In genomic region chr17:10226930-10227695, GRCh38 we compare ENCODE assay signal across 9 cellular contexts. TPM values are rescaled to one million over a fixed set of nuclear protein-coding genes. Genes with fewer than 3 reads are reported as not detected.
DNase-seq lines count a peak whose midpoint lies in the region; ATAC-seq, FAIRE-seq and TF ChIP-seq lines count a peak whose summit lies in the region.
"Had no signal": no experiment of that assay in that cellular context is flagged by ENCODE, and none has a peak within 500 bp of the region (broad histone marks: within the 10 kb centered on the region; RNA-seq: fewer than 3 reads in every experiment).

No MANE protein-coding gene starts in this region.

- TF ChIP-seq EP300 in gastroesophageal sphincter (IDR thresholded peaks at IDR 0.05) = no peak

- no peaks in the 10 kb centered on the region for H3K36me3 ChIP-seq in gastroesophageal sphincter

- ATAC-seq in activated T-cell treated with anti-CD3 and anti-CD28 coated beads, Interleukin-2, amount 50 U/mL, for 72 hours (replicated peaks in 1 of 2) = peak; percentile 37 to 61
- no peak for ATAC-seq in gastroesophageal sphincter
- ATAC-seq in GM19324 (IDR thresholded peaks at IDR 0.05; ENCODE audit: low FRiP score, unreplicated experiment) = no peak
- no peak for ATAC-seq in HG03159 (IDR thresholded peaks at IDR 0.05; ENCODE audit: unreplicated experiment)

- peak; percentile 68 to 92 (median 74) for TF ChIP-seq CTCF in gastroesophageal sphincter (IDR thresholded peaks at IDR 0.05)
- peak; percentile 68 for TF ChIP-seq CTCF in progenitor cell of endocrine pancreas (IDR thresholded peaks at IDR 0.05; ENCODE audit: unreplicated experiment)

- peaks cover 1 to 5% of the 10 kb centered on the region in 2 donors for H3K9me3 Mint-ChIP-seq in activated T-cell treated with anti-CD3 and anti-CD28 coated beads, Interleukin-2, amount 50 U/mL, for 72 hours
- peaks cover 7% of the 10 kb centered on the region for H3K9me3 Mint-ChIP-seq in progenitor cell of endocrine pancreas (ENCODE audit: low read depth)
- H3K9me3 Mint-ChIP-seq: activated naive CD4-positive, alpha-beta T cell treated with anti-CD3 and anti-CD28 coated beads, Interleukin-2, amount 50 U/mL, for 24 hours had no signal

- H3K27ac Mint-ChIP-seq in activated T-cell treated with anti-CD3 and anti-CD28 coated beads, Interleukin-2, amount 50 U/mL, for 72 hours = no peak overlapping the region
- H3K27ac Mint-ChIP-seq in progenitor cell of endocrine pancreas = no peak overlapping the region
- H3K27ac Mint-ChIP-seq: activated naive CD4-positive, alpha-beta T cell treated with anti-CD3 and anti-CD28 coated beads, Interleukin-2, amount 50 U/mL, for 24 hours had no signal

- 75 to 93% methylated on average over 4 to 6 of the region's 15 CpGs for WGBS in gastroesophageal sphincter (ENCODE audit: low coverage in 1 of 2), 2 donors

- H3K27me3 Mint-ChIP-seq in activated T-cell treated with anti-CD3 and anti-CD28 coated beads, Interleukin-2, amount 50 U/mL, for 72 hours (ENCODE audit: low read depth) = no peaks in the 10 kb centered on the region
- peaks cover 8% of the 10 kb centered on the region for H3K27me3 Mint-ChIP-seq in progenitor cell of endocrine pancreas
- H3K27me3 Mint-ChIP-seq: activated naive CD4-positive, alpha-beta T cell treated with anti-CD3 and anti-CD28 coated beads, Interleukin-2, amount 50 U/mL, for 24 hours had no signal

- no peak for TF ChIP-seq POLR2A in gastroesophageal sphincter (IDR thresholded peaks at IDR 0.05)

- no peak overlapping the region for H3K4me3 ChIP-seq in gastroesophageal sphincter

- H3K4me3 Mint-ChIP-seq in activated T-cell treated with anti-CD3 and anti-CD28 coated beads, Interleukin-2, amount 50 U/mL, for 72 hours = no peak overlapping the region
- H3K4me3 Mint-ChIP-seq in progenitor cell of endocrine pancreas (ENCODE audit: low read depth) = no peak overlapping the region
- H3K4me3 Mint-ChIP-seq: activated naive CD4-positive, alpha-beta T cell treated with anti-CD3 and anti-CD28 coated beads, Interleukin-2, amount 50 U/mL, for 24 hours had no signal

- H3K36me3 Mint-ChIP-seq in activated T-cell treated with anti-CD3 and anti-CD28 coated beads, Interleukin-2, amount 50 U/mL, for 72 hours (ENCODE audit: insufficient read depth in 2 of 2) = no peaks in the 10 kb centered on the region
- no peaks in the 10 kb centered on the region for H3K36me3 Mint-ChIP-seq in progenitor cell of endocrine pancreas (ENCODE audit: insufficient read depth)
- H3K36me3 Mint-ChIP-seq: activated naive CD4-positive, alpha-beta T cell treated with anti-CD3 and anti-CD28 coated beads, Interleukin-2, amount 50 U/mL, for 24 hours had no signal

- no peak overlapping the region for H3K27ac ChIP-seq in gastroesophageal sphincter

- peaks cover 0 to 8% (median 0%) of the 10 kb centered on the region in 3 donors for H3K9me3 ChIP-seq in gastroesophageal sphincter

- no peaks in the 10 kb centered on the region for H3K4me1 Mint-ChIP-seq in activated T-cell treated with anti-CD3 and anti-CD28 coated beads, Interleukin-2, amount 50 U/mL, for 72 hours (ENCODE audit: low read depth)
- H3K4me1 Mint-ChIP-seq in progenitor cell of endocrine pancreas (ENCODE audit: low read depth) = peaks cover under 1% of the 10 kb centered on the region
- H3K4me1 Mint-ChIP-seq: activated naive CD4-positive, alpha-beta T cell treated with anti-CD3 and anti-CD28 coated beads, Interleukin-2, amount 50 U/mL, for 24 hours had no signal

- no peaks in the 10 kb centered on the region for H3K27me3 ChIP-seq in gastroesophageal sphincter

- FAIRE-seq in GM18507 (lab: Jason Lieb, UNC) = peak; percentile 78

- DNase-seq in GM18507 (ENCODE audit: extremely low spot score, insufficient read length, low read depth) (peak; percentile 73), NCI-H82 (lab: John Stamatoyannopoulos, UW) (peak; percentile 81), progenitor cell of endocrine pancreas (ENCODE audit: low spot score, unreplicated experiment) (peak; percentile 19), foreskin melanocyte (no peak)
- DNase-seq in activated T-cell treated with anti-CD3 and anti-CD28 coated beads, Interleukin-2, amount 50 U/mL, for 72 hours = peak; percentile 45 to 55

- H3K4me1 ChIP-seq in gastroesophageal sphincter = no peaks in the 10 kb centered on the region

RNA-seq across cellular contexts. Expression of gene GAS7, which starts 28.7 kb away (rescaled TPM):
- total RNA-seq in activated T-cell treated with anti-CD3 and anti-CD28 coated beads, Interleukin-2, amount 50 U/mL, for 72 hours = 1 to 10 TPM in 1 of 2 donors, under 1 TPM in 1; 0.72 to 1.3 TPM
- total RNA-seq in gastroesophageal sphincter (100 to 1,000 TPM in 1 of 4 donors, 10 to 100 TPM in 3; 62.6 to 122 (median 77.0) TPM), progenitor cell of endocrine pancreas (3.4 and 3.8 TPM in 2 replicates)

Comparison
In these comparisons a context has a peak if more than half of its experiments do, and no peak if none do; other contexts are left out.
1. ATAC-seq: peak in activated T-cell treated with anti-CD3 and anti-CD28 coated beads, Interleukin-2, amount 50 U/mL, for 72 hours (2 of 2); none in gastroesophageal sphincter (single experiment), GM19324 (single experiment) and HG03159 (single experiment).
2. RNA of gene GAS7, which starts 28.7 kb away (total RNA-seq): 62.6 to 122 TPM in gastroesophageal sphincter; 3.4 to 3.8 TPM in progenitor cell of endocrine pancreas and 0.72 to 1.3 TPM in activated T-cell treated with anti-CD3 and anti-CD28 coated beads, Interleukin-2, amount 50 U/mL, for 72 hours; every median in the first group is over 10 times any median in the second.